ENCODE assay signal across 11 cellular contexts in the genomic region with DNA sequence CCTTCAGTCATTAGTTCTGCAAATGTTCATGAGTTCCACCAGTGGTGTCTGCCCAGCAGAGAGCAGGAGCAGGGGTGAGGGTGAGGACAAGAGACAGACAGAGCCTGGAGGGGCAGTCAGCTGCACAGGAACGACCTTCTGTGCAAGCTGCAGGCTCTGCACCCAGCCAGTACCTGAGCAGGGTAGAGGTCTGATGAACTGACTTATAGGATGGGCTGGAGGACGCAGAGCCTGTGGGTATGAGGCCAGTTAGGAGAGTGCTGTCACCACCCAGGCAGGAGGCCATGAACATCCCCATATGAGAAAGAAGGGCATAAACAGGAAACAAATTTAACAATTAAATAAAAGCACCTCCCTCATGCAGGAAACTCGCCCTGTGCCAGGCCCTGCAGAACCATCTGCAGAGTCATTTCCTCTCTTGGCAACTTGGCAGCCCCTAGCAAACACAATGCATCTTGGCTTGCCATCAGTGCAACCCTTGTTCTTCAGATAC. TPM values are rescaled to one million over a fixed set of nuclear protein-coding genes. Genes with fewer than 3 reads are reported as not detected.
A peak's percentile ranks its signal among the peaks of the same experiment; 100 is the strongest.
DNase-seq lines count a peak whose midpoint lies in the region; ATAC-seq and TF ChIP-seq lines count a peak whose summit lies in the region.
"Had no signal": no experiment of that assay in that cellular context is flagged by ENCODE, and none has a peak within 500 bp of the region (broad histone marks: within the 10 kb centered on the region; RNA-seq: fewer than 3 reads in every experiment).

No MANE protein-coding gene starts in this region.

- CTCF ChIA-PET in CD8-positive, alpha-beta memory T cell (lab: Charles Lee) = interaction anchor here (0.6 to 3.3 kb wide), 8 partner anchors 8 to 463 kb away, joined by 3 to 22 read pairs (median 4); no protein-coding TSS in a partner anchor

- H3K27me3 Mint-ChIP-seq in CD8-positive, alpha-beta memory T cell = no peaks in the 10 kb centered on the region
- H3K27me3 Mint-ChIP-seq in activated naive CD8-positive, alpha-beta T cell treated with anti-CD3 and anti-CD28 coated beads for 36 hours = no peaks in the 10 kb centered on the region
- no peaks in the 10 kb centered on the region for H3K27me3 Mint-ChIP-seq in natural killer cell treated with Interleukin-12 subunit alpha and Interleukin-12 subunit beta and Interleukin-15 and Interleukin-18, amount 100 ng/mL, for 72 hours

- peak in 1 of 2 donors; percentile 69 for ATAC-seq in natural killer cell treated with Interleukin-12 subunit alpha and Interleukin-12 subunit beta and Interleukin-15 and Interleukin-18, amount 100 ng/mL, for 72 hours

- peak; percentile 30; the same call in 1 of the 2 replicates for TF ChIP-seq POLR2A in Raji (IDR thresholded peaks at IDR 0.05; ENCODE audit: insufficient read depth, low read depth, low read length)

- H3K27me3 ChIP-seq in CD8-positive, alpha-beta memory T cell (ENCODE audit: insufficient read depth, low read length, poor library complexity, severe bottlenecking) = no peaks in the 10 kb centered on the region
- H3K27me3 ChIP-seq: SJSA1 had no signal

- no peaks in the 10 kb centered on the region for H3K9me3 ChIP-seq in CD8-positive, alpha-beta memory T cell (ENCODE audit: low read length)
- H3K9me3 ChIP-seq: sigmoid colon, SJSA1 had no signal

- H3K36me3 ChIP-seq in CD8-positive, alpha-beta memory T cell (ENCODE audit: insufficient read depth, low read length) = no peaks in the 10 kb centered on the region
- H3K36me3 ChIP-seq: sigmoid colon, SJSA1 had no signal

- peak overlapping the region; percentile 17 to 95 (median 86) for H3K27ac Mint-ChIP-seq in CD8-positive, alpha-beta memory T cell
- peak overlapping the region; percentile 89 for H3K27ac Mint-ChIP-seq in activated naive CD8-positive, alpha-beta T cell treated with anti-CD3 and anti-CD28 coated beads for 36 hours
- H3K27ac Mint-ChIP-seq in natural killer cell treated with Interleukin-12 subunit alpha and Interleukin-12 subunit beta and Interleukin-15 and Interleukin-18, amount 100 ng/mL, for 72 hours = peak overlapping the region; percentile 25 to 82

- no peaks in the 10 kb centered on the region for H3K9me3 Mint-ChIP-seq in CD8-positive, alpha-beta memory T cell
- H3K9me3 Mint-ChIP-seq in activated naive CD8-positive, alpha-beta T cell treated with anti-CD3 and anti-CD28 coated beads for 36 hours = no peaks in the 10 kb centered on the region
- H3K9me3 Mint-ChIP-seq in natural killer cell treated with Interleukin-12 subunit alpha and Interleukin-12 subunit beta and Interleukin-15 and Interleukin-18, amount 100 ng/mL, for 72 hours = no peaks in the 10 kb centered on the region

- POLR2A ChIA-PET in CD8-positive, alpha-beta memory T cell (lab: Charles Lee) = interaction anchor here (0.6 kb wide), 1 partner anchor 20 kb away, joined by 4 read pairs; a partner anchor contains a TSS

- peak overlapping the region; percentile 19 for H3K27ac ChIP-seq in CD8-positive, alpha-beta memory T cell (ENCODE audit: low read depth, low read length)
- H3K27ac ChIP-seq: sigmoid colon, SJSA1 had no signal

- no peaks in the 10 kb centered on the region for H3K36me3 Mint-ChIP-seq in CD8-positive, alpha-beta memory T cell
- no peaks in the 10 kb centered on the region for H3K36me3 Mint-ChIP-seq in activated naive CD8-positive, alpha-beta T cell treated with anti-CD3 and anti-CD28 coated beads for 36 hours
- no peaks in the 10 kb centered on the region for H3K36me3 Mint-ChIP-seq in natural killer cell treated with Interleukin-12 subunit alpha and Interleukin-12 subunit beta and Interleukin-15 and Interleukin-18, amount 100 ng/mL, for 72 hours

- H3K4me1 Mint-ChIP-seq in CD8-positive, alpha-beta memory T cell = peaks cover 40 to 45% (median 40%) of the 10 kb centered on the region in 3 donors
- peaks cover 28% of the 10 kb centered on the region for H3K4me1 Mint-ChIP-seq in activated naive CD8-positive, alpha-beta T cell treated with anti-CD3 and anti-CD28 coated beads for 36 hours
- H3K4me1 Mint-ChIP-seq in natural killer cell treated with Interleukin-12 subunit alpha and Interleukin-12 subunit beta and Interleukin-15 and Interleukin-18, amount 100 ng/mL, for 72 hours (ENCODE audit: low read depth in 2 of 2) = peaks cover 14 to 15% of the 10 kb centered on the region in 2 donors

- peaks cover 44% of the 10 kb centered on the region for H3K4me1 ChIP-seq in CD8-positive, alpha-beta memory T cell (ENCODE audit: insufficient read depth, low read length)
- H3K4me1 ChIP-seq: sigmoid colon had no signal

- H3K4me3 Mint-ChIP-seq in CD8-positive, alpha-beta memory T cell = peak overlapping the region in 6 of 7 donors; percentile 51 to 81 (median 74)
- H3K4me3 Mint-ChIP-seq in activated naive CD8-positive, alpha-beta T cell treated with anti-CD3 and anti-CD28 coated beads for 36 hours = no peak overlapping the region
- peak overlapping the region; percentile 42 for H3K4me3 Mint-ChIP-seq in natural killer cell treated with Interleukin-12 subunit alpha and Interleukin-12 subunit beta and Interleukin-15 and Interleukin-18, amount 100 ng/mL, for 72 hours

- DNase-seq in CD8-positive, alpha-beta memory T cell = peak in 4 of 5 donors; percentile 24 to 63 (median 42)
- no peak for DNase-seq in activated naive CD8-positive, alpha-beta T cell treated with anti-CD3 and anti-CD28 coated beads for 36 hours
- no peak for DNase-seq in natural killer cell treated with Interleukin-12 subunit alpha and Interleukin-12 subunit beta and Interleukin-15 and Interleukin-18, amount 100 ng/mL, for 72 hours (ENCODE audit: low spot score)
- DNase-seq in D341Med (ENCODE audit: low spot score) (no peak), DMS114 treated with DMSO at 0.1 percent for 48 hours (lab: John Stamatoyannopoulos, UW; ENCODE audit: unreplicated experiment) (no peak), AG20443 (ENCODE audit: low spot score) (no peak), NCI-H1930 (lab: John Stamatoyannopoulos, UW) (no peak)
- DNase-seq: sigmoid colon had no signal

- peak overlapping the region; percentile 18 for H3K4me3 ChIP-seq in CD8-positive, alpha-beta memory T cell (ENCODE audit: low read length)
- H3K4me3 ChIP-seq: sigmoid colon, SJSA1 had no signal

RNA-seq across cellular contexts. Expression of a gene that starts 17.9 kb away (rescaled TPM):
- not detected for total RNA-seq in CD8-positive, alpha-beta memory T cell
- not detected for polyA plus RNA-seq in CD8-positive, alpha-beta memory T cell
- total RNA-seq in activated naive CD8-positive, alpha-beta T cell treated with anti-CD3 and anti-CD28 coated beads for 36 hours = not detected
- total RNA-seq in natural killer cell treated with Interleukin-12 subunit alpha and Interleukin-12 subunit beta and Interleukin-15 and Interleukin-18, amount 100 ng/mL, for 72 hours = not detected
- total RNA-seq: sigmoid colon, SJSA1 had no signal
- polyA plus RNA-seq: sigmoid colon had no signal

RNA-seq across cellular contexts. Expression of a gene that starts 20.2 kb away (rescaled TPM):
- not detected for total RNA-seq in CD8-positive, alpha-beta memory T cell
- polyA plus RNA-seq in CD8-positive, alpha-beta memory T cell = not detected
- total RNA-seq in activated naive CD8-positive, alpha-beta T cell treated with anti-CD3 and anti-CD28 coated beads for 36 hours = under 1 TPM in 1 of 2 experiments, not detected in 1; 0.19 TPM
- not detected for total RNA-seq in natural killer cell treated with Interleukin-12 subunit alpha and Interleukin-12 subunit beta and Interleukin-15 and Interleukin-18, amount 100 ng/mL, for 72 hours

RNA-seq across cellular contexts. Expression of a gene that starts 25.8 kb away (rescaled TPM):
- total RNA-seq in CD8-positive, alpha-beta memory T cell = not detected
- not detected for polyA plus RNA-seq in CD8-positive, alpha-beta memory T cell
- total RNA-seq in activated naive CD8-positive, alpha-beta T cell treated with anti-CD3 and anti-CD28 coated beads for 36 hours = not detected
- not detected for total RNA-seq in natural killer cell treated with Interleukin-12 subunit alpha and Interleukin-12 subunit beta and Interleukin-15 and Interleukin-18, amount 100 ng/mL, for 72 hours
- total RNA-seq: epithelial cell of proximal tubule, sigmoid colon, SJSA1 had no signal
- polyA plus RNA-seq: sigmoid colon had no signal

RNA-seq across cellular contexts. Expression of a gene that starts 44.4 kb away (rescaled TPM):
- total RNA-seq in CD8-positive, alpha-beta memory T cell = not detected
- not detected for polyA plus RNA-seq in CD8-positive, alpha-beta memory T cell
- total RNA-seq in activated naive CD8-positive, alpha-beta T cell treated with anti-CD3 and anti-CD28 coated beads for 36 hours = not detected
- not detected for total RNA-seq in natural killer cell treated with Interleukin-12 subunit alpha and Interleukin-12 subunit beta and Interleukin-15 and Interleukin-18, amount 100 ng/mL, for 72 hours
- total RNA-seq: epithelial cell of proximal tubule, sigmoid colon, SJSA1 had no signal
- polyA plus RNA-seq: sigmoid colon had no signal

Comparison
In these comparisons a context has a peak if more than half of its experiments do, and no peak if none do; other contexts are left out.
1. DNase-seq: peak in CD8-positive, alpha-beta memory T cell (4 of 5); none in activated naive CD8-positive, alpha-beta T cell treated with anti-CD3 and anti-CD28 coated beads for 36 hours (single experiment), natural killer cell treated with Interleukin-12 subunit alpha and Interleukin-12 subunit beta and Interleukin-15 and Interleukin-18, amount 100 ng/mL, for 72 hours (single experiment), D341Med (single experiment), DMS114 treated with DMSO at 0.1 percent for 48 hours (single experiment), AG20443 (single experiment) and NCI-H1930 (0 of 2).
2. Peak in every context shown above with its lines, with median percentiles within 50 percentile points of each other: H3K27ac Mint-ChIP-seq.